ENCODE assay signal across 24 cellular contexts in genomic region chr2:133655565-133656113, GRCh38.
"Had no signal": no experiment of that assay in that cellular context is flagged by ENCODE, and none has a peak within 500 bp of the region (broad histone marks: within the 10 kb centered on the region; RNA-seq: fewer than 3 reads in every experiment).

No MANE protein-coding gene starts in this region.

- H3K9me3 ChIP-seq: ascending aorta, SJSA1 had no signal

- H3K36me3 ChIP-seq: ascending aorta, SJSA1 had no signal

- H3K4me3 ChIP-seq: ascending aorta, body of pancreas, K562, SJSA1 had no signal

- H3K4me1 ChIP-seq: body of pancreas had no signal

- H3K27me3 ChIP-seq: ascending aorta, body of pancreas, SJSA1 had no signal

- H3K27ac ChIP-seq: ascending aorta, body of pancreas, SJSA1 had no signal

- DNase-seq: activated CD4-positive, alpha-beta T cell treated with anti-CD3 and anti-CD28 coated beads for 48 hours; activated CD4-positive, alpha-beta T cell treated with anti-CD3 and anti-CD28 coated beads, Interleukin-2, amount 50 U/mL, for 4 hours; activated CD4-positive, CD25-positive, alpha-beta regulatory T cell treated with anti-CD3 and anti-CD28 coated beads, Interleukin-2, amount 50 U/mL, for 72 hours; activated CD8-positive, alpha-beta memory T cell treated with anti-CD3 and anti-CD28 coated beads, Interleukin-2, amount 50 U/mL, for 48 hours; activated CD8-positive, alpha-beta T cell treated with anti-CD3 and anti-CD28 coated beads, Interleukin-2, amount 10 ng/mL, durations not matched to agents 7 days and 5 days; activated effector memory CD4-positive, alpha-beta T cell treated with Interleukin-2 at 50 U/mL for 16 hours; activated naive CD4-positive, alpha-beta T cell; activated T-cell treated with anti-CD3 and anti-CD28 coated beads, Interleukin-2, amount 50 U/mL, for 1 hour; amniotic stem cell; body of pancreas; central memory CD4-positive, alpha-beta T cell; Karpas-422; NCI-H1105 treated with DMSO at 0.1 percent for 48 hours; NCI-H1436 treated with DMSO at 0.1 percent for 48 hours; NCI-H187; NCI-H2081; NCI-H226; NCI-H510A; NCI-H526 treated with DMSO at 0.1 percent for 48 hours; SHP77; T-helper 9 cell had no signal
